16 cellular contexts compared by ENCODE assay signal in genomic region chr2:181806039-181806392, GRCh38.
A peak's percentile ranks its signal among the peaks of the same experiment; 100 is the strongest.
DNase-seq lines count a peak whose midpoint lies in the region; ATAC-seq lines count a peak whose summit lies in the region.
"Had no signal": no experiment of that assay in that cellular context is flagged by ENCODE, and none has a peak within 500 bp of the region (broad histone marks: within the 10 kb centered on the region; RNA-seq: fewer than 3 reads in every experiment).

No MANE protein-coding gene starts in this region.

- no peaks in the 10 kb centered on the region for H3K27me3 ChIP-seq in SJSA1 (replicated peaks)
- H3K27me3 ChIP-seq: transverse colon had no signal

- peak; percentile 13 for DNase-seq in G401 (ENCODE audit: low spot score)
- DNase-seq in SJSA1 (ENCODE audit: low read depth in 1 of 2, low spot score in 2 of 2): no peak
- peak; percentile 23 for DNase-seq in fibroblast of peridontal ligament (ENCODE audit: extremely low read depth)
- no peak for DNase-seq in stimulated activated CD4-positive, alpha-beta T cell treated with anti-CD3 and anti-CD28 coated beads, Interleukin-4, amount 100 ng/mL, for 24 hours
- DNase-seq: activated CD8-positive, alpha-beta T cell treated with anti-CD3 and anti-CD28 coated beads for 36 hours; amniotic stem cell; DMS53; H9; left colon; NCI-H146; stimulated activated CD4-positive, alpha-beta T cell treated with anti-CD3 and anti-CD28 coated beads, Interleukin-2, amount 100 ng/mL, for 48 hours; transverse colon had no signal

- H3K4me1 ChIP-seq in SJSA1 (replicated peaks): peaks cover 35% of the 10 kb centered on the region

- no peaks in the 10 kb centered on the region for H3K36me3 ChIP-seq in SJSA1
- H3K36me3 ChIP-seq: transverse colon had no signal

- no peaks in the 10 kb centered on the region for H3K9me3 ChIP-seq in SJSA1 (replicated peaks)
- H3K9me3 ChIP-seq: transverse colon had no signal

- in situ Hi-C loops in G401 (cut with HindIII; ENCODE audit: low sequenced_read_pairs): no loop called here

- H3K27ac ChIP-seq in SJSA1 (peak overlapping the region; percentile 66), skin epidermis (peak overlapping the region in 11 of 21 experiments; percentile 1 to 73 (median 39))

- no peak for ATAC-seq in HG03571 (IDR thresholded peaks at IDR 0.05; ENCODE audit: unreplicated experiment)
- no peak for ATAC-seq in GM21619 (IDR thresholded peaks at IDR 0.05; ENCODE audit: unreplicated experiment)
- no peak for ATAC-seq in HG03342 (IDR thresholded peaks at IDR 0.05; ENCODE audit: unreplicated experiment)
- ATAC-seq: activated CD8-positive, alpha-beta T cell treated with anti-CD3 and anti-CD28 coated beads for 36 hours; left colon had no signal

- H3K4me3 ChIP-seq in SJSA1 (no peak overlapping the region), skin epidermis (no peak overlapping the region)
- H3K4me3 ChIP-seq: transverse colon had no signal

Comparison
In these comparisons a context has a peak if more than half of its experiments do, and no peak if none do; other contexts are left out.
1. DNase-seq: peak in G401 (single experiment) and fibroblast of peridontal ligament (single experiment); none in SJSA1 (0 of 2) and stimulated activated CD4-positive, alpha-beta T cell treated with anti-CD3 and anti-CD28 coated beads, Interleukin-4, amount 100 ng/mL, for 24 hours (single experiment).